Comparison of ENCODE assay signal across 9 cellular contexts in the genomic region with DNA sequence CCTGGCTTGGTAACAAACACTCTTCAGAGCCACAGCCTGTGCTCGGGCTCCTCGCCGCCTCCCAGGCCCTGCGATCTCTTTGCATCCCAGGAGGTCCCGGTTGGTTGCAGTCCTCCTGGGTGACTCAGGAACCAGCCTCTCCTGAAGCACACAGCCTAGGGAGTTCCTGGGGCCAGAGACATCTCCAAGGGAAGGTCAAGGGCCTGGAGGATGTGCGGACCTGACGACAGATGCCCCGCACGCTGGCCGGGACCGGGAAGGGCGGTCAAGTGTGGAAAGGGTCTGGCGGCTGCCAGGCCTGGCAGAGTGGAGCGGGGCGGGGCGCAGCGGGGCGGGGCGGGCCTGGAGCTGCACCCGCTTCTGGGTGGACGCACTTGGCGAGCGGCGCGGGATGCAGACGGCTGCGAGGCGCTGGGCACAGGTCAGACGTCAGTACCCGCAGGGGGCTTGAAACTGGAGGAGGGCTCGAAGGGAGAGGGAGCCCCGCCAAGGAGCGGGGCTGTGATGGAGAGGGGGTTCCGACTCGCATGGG. TPM values are rescaled to one million over a fixed set of nuclear protein-coding genes. Genes with fewer than 3 reads are reported as not detected.
DNase-seq lines count a peak whose midpoint lies in the region; ATAC-seq and TF ChIP-seq lines count a peak whose summit lies in the region.
"Had no signal": no experiment of that assay in that cellular context is flagged by ENCODE, and none has a peak within 500 bp of the region (broad histone marks: within the 10 kb centered on the region; RNA-seq: fewer than 3 reads in every experiment).

No MANE protein-coding gene starts in this region.

- H3K4me3 ChIP-seq in Panc1 (ENCODE audit: low read depth in 2 of 2, low read length in 2 of 2): peak overlapping the region; percentile 40 to 54
- H3K4me3 ChIP-seq in epithelial cell of esophagus (ENCODE audit: low read length): peak overlapping the region; percentile 69

- POLR2A ChIA-PET in Panc1 (lab: Charles Lee): no interaction called here

- H3K27ac ChIP-seq in Panc1 (ENCODE audit: low read length): no peak overlapping the region

- H3K36me3 ChIP-seq in Panc1 (ENCODE audit: control insufficient read depth, insufficient read depth, low read length): no peaks in the 10 kb centered on the region

- in situ Hi-C loops in Panc1 (cut with HindIII; ENCODE audit: low pct_unique_long_range_greater_than_20kb, low sequenced_read_pairs): no loop called here

- peaks cover 20% of the 10 kb centered on the region for H3K27me3 ChIP-seq in Panc1 (ENCODE audit: control insufficient read depth, insufficient read depth, low read length)

- no TSS peak for BruUV-seq in Panc1 (replicated peaks; lab: Mats Ljungman, UMichigan)

- intact Hi-C loops in Panc1 (cut with micrococcal nuclease; ENCODE audit: unreplicated experiment) (no loop called here), natural killer cell (cut with micrococcal nuclease) (no loop called here)
- intact Hi-C loops in activated CD4-positive, alpha-beta T cell treated with anti-CD3 and anti-CD28 coated beads, Interleukin-2, amount 10 ng/mL, durations not matched to agents 24 days and 14 days (cut with micrococcal nuclease): no loop called here

- peaks cover 38 to 47% of the 10 kb centered on the region in 2 donors for H3K4me1 Mint-ChIP-seq in natural killer cell
- H3K4me1 Mint-ChIP-seq in activated CD4-positive, alpha-beta T cell treated with anti-CD3 and anti-CD28 coated beads, Interleukin-2, amount 10 ng/mL, durations not matched to agents 24 days and 14 days: peaks cover 10% of the 10 kb centered on the region

- no peaks in the 10 kb centered on the region for H3K9me3 ChIP-seq in Panc1 (ENCODE audit: control insufficient read depth, insufficient read depth, low read depth, low read length)

- H3K27me3 Mint-ChIP-seq in natural killer cell (ENCODE audit: low read depth in 2 of 2): peaks cover 25 to 49% of the 10 kb centered on the region in 2 donors
- H3K27me3 Mint-ChIP-seq in activated CD4-positive, alpha-beta T cell treated with anti-CD3 and anti-CD28 coated beads, Interleukin-2, amount 10 ng/mL, durations not matched to agents 24 days and 14 days: peaks cover 77% of the 10 kb centered on the region

- H3K4me1 ChIP-seq in Panc1 (ENCODE audit: control insufficient read depth, insufficient read depth, low read length): 0 out of 2 replicates have a peak, but pooled peaks cover 3% of the 10 kb centered on the region

- H3K9me3 Mint-ChIP-seq in natural killer cell: no peaks in the 10 kb centered on the region
- no peaks in the 10 kb centered on the region for H3K9me3 Mint-ChIP-seq in activated CD4-positive, alpha-beta T cell treated with anti-CD3 and anti-CD28 coated beads, Interleukin-2, amount 10 ng/mL, durations not matched to agents 24 days and 14 days

- H3K36me3 Mint-ChIP-seq in natural killer cell: no peaks in the 10 kb centered on the region
- H3K36me3 Mint-ChIP-seq in activated CD4-positive, alpha-beta T cell treated with anti-CD3 and anti-CD28 coated beads, Interleukin-2, amount 10 ng/mL, durations not matched to agents 24 days and 14 days (ENCODE audit: low read depth): no peaks in the 10 kb centered on the region

- no peak overlapping the region for H3K27ac Mint-ChIP-seq in natural killer cell
- no peak overlapping the region for H3K27ac Mint-ChIP-seq in activated CD4-positive, alpha-beta T cell treated with anti-CD3 and anti-CD28 coated beads, Interleukin-2, amount 10 ng/mL, durations not matched to agents 24 days and 14 days

- CTCF ChIA-PET in Panc1 (lab: Charles Lee): interaction anchor here (0.6 kb wide), 1 partner anchor 149 kb away, joined by 6 read pairs; no protein-coding TSS in a partner anchor

- DNase-seq in DMS53 treated with DMSO at 0.1 percent for 48 hours (lab: John Stamatoyannopoulos, UW; ENCODE audit: unreplicated experiment): peak; percentile 4
- DNase-seq in Panc1 (ENCODE audit: low read depth, low spot score): no peak
- peak; percentile 30 for DNase-seq in epithelial cell of esophagus (ENCODE audit: low read depth)
- no peak for DNase-seq in natural killer cell
- no peak for DNase-seq in medulla oblongata (ENCODE audit: extremely low spot score)
- no peak for DNase-seq in stimulated activated CD8-positive, alpha-beta memory T cell treated with anti-CD3 and anti-CD28 coated beads, Interleukin-4, amount 100 ng/mL, for 48 hours
- DNase-seq in activated CD4-positive, alpha-beta T cell treated with anti-CD3 and anti-CD28 coated beads, Interleukin-2, amount 10 ng/mL, durations not matched to agents 24 days and 14 days: no peak

- H3K4me3 Mint-ChIP-seq in natural killer cell: peak overlapping the region; percentile 85
- H3K4me3 Mint-ChIP-seq in activated CD4-positive, alpha-beta T cell treated with anti-CD3 and anti-CD28 coated beads, Interleukin-2, amount 10 ng/mL, durations not matched to agents 24 days and 14 days: no peak overlapping the region

- TF ChIP-seq CTCF in Panc1 (IDR thresholded peaks at IDR 0.05) (no peak), epithelial cell of esophagus (IDR thresholded peaks at IDR 0.05; ENCODE audit: insufficient read depth, low read depth, low read length, missing control alignments) (no peak), natural killer cell (IDR thresholded peaks at IDR 0.05) (no peak)

- peak; percentile 83 for ATAC-seq in Panc1
- ATAC-seq in natural killer cell: no peak
- ATAC-seq in HG03354 (IDR thresholded peaks at IDR 0.05; ENCODE audit: poor library complexity, severe bottlenecking, unreplicated experiment): no peak

RNA-seq across cellular contexts. Expression of a gene that starts 45.0 kb away (rescaled TPM):
- 1.0 TPM for total RNA-seq in Panc1 (2021; ENCODE audit: unreplicated experiment)
- polyA plus RNA-seq in Panc1 (2012; ENCODE audit: insufficient read length): 1.8 TPM
- 1 to 10 TPM in 1 of 3 donors, not detected in 2; 3.4 TPM for total RNA-seq in natural killer cell
- not detected in 2 replicates for total RNA-seq in activated CD4-positive, alpha-beta T cell treated with anti-CD3 and anti-CD28 coated beads, Interleukin-2, amount 10 ng/mL, durations not matched to agents 24 days and 14 days
- total RNA-seq: mesenteric fat pad had no signal

Comparison
In these comparisons a context has a peak if more than half of its experiments do, and no peak if none do; other contexts are left out.
1. DNase-seq: peak in DMS53 treated with DMSO at 0.1 percent for 48 hours (single experiment) and epithelial cell of esophagus (single experiment); none in Panc1 (single experiment), natural killer cell (single experiment), medulla oblongata (single experiment), stimulated activated CD8-positive, alpha-beta memory T cell treated with anti-CD3 and anti-CD28 coated beads, Interleukin-4, amount 100 ng/mL, for 48 hours (single experiment) and activated CD4-positive, alpha-beta T cell treated with anti-CD3 and anti-CD28 coated beads, Interleukin-2, amount 10 ng/mL, durations not matched to agents 24 days and 14 days (single experiment).